1 cellular context compared by ENCODE assay signal in the genomic region with DNA sequence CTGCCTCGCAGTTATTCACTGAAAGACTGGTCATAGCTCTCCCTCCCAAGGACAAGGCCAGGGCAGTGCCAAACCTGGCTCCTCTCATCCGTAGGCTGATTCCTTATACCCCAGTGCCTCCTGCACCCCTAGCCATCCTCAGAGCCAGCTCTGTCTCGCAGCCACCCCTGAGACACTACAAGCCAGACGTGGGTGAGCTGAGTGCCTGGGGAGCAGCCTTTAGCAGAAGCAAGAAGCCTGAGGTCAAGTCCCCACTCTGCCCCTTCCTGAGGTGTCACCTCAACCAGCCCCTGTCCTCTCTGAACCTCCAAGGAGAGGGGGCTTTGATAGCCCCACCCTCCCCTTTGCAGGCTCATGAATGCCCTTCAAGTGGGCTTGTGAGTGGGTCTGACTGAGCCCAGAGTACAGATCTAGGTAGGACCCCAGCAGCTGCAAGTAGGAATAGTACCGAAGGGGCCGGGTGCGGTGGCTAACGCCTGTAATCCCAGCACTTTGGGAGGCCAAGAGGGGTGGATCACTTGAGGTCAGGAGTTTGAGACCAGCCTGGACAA.
TF ChIP-seq lines count a peak whose summit lies in the region.

No MANE protein-coding gene starts in this region.

TF ChIP-seq in A549, 52 proteins besides CTCF, POLR2A, EP300 and RAD21 (continued from another document):
- TF ChIP-seq, protein P1, sequence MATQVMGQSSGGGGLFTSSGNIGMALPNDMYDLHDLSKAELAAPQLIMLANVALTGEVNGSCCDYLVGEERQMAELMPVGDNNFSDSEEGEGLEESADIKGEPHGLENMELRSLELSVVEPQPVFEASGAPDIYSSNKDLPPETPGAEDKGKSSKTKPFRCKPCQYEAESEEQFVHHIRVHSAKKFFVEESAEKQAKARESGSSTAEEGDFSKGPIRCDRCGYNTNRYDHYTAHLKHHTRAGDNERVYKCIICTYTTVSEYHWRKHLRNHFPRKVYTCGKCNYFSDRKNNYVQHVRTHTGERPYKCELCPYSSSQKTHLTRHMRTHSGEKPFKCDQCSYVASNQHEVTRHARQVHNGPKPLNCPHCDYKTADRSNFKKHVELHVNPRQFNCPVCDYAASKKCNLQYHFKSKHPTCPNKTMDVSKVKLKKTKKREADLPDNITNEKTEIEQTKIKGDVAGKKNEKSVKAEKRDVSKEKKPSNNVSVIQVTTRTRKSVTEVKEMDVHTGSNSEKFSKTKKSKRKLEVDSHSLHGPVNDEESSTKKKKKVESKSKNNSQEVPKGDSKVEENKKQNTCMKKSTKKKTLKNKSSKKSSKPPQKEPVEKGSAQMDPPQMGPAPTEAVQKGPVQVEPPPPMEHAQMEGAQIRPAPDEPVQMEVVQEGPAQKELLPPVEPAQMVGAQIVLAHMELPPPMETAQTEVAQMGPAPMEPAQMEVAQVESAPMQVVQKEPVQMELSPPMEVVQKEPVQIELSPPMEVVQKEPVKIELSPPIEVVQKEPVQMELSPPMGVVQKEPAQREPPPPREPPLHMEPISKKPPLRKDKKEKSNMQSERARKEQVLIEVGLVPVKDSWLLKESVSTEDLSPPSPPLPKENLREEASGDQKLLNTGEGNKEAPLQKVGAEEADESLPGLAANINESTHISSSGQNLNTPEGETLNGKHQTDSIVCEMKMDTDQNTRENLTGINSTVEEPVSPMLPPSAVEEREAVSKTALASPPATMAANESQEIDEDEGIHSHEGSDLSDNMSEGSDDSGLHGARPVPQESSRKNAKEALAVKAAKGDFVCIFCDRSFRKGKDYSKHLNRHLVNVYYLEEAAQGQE (IDR thresholded peaks at IDR 0.05): no peak
- no peak for TF ChIP-seq MAFK (IDR thresholded peaks at IDR 0.05; ENCODE audit: partially characterized antibody)
